1 cellular context compared by ENCODE assay signal in the genomic region with DNA sequence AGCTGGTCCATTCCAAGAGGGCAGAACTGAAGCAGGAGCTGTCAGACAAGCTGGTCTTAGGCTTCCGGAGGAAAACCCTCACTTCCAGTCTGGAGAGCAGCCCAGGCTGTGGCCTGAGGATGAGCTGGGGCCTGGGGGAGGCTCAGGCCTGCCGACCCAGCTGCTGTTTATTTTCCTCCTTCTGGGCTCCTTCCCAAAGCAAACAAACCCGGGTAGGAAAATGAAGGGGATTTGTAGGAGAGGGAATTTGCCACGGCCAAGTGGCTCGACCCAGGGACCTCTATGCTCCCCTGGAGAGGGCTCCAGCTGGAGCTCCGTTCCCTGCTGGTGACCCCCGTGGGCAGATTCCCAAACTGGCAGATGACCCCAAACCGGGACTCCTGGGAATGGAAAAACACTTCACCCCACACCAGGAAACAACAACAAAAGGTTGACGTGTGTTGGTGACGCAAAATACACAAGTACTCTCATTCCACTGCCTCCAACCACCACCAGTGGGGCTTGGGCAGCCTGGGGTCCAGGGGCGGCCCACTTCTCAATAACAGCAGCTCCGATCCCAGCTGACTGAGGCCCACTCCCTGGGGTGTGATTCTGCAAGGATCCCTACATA.
A peak's percentile ranks its signal among the peaks of the same experiment; 100 is the strongest.
TF ChIP-seq lines count a peak whose summit lies in the region.

No MANE protein-coding gene starts in this region.

TF ChIP-seq in IMR-90, 13 proteins besides CTCF, POLR2A, EP300 and RAD21:
- peak; percentile 48; the same call in 1 of the 2 replicates for TF ChIP-seq MAZ (IDR thresholded peaks at IDR 0.05; ENCODE audit: borderline replicate concordance, low read depth, low read length)
- TF ChIP-seq RCOR1 (IDR thresholded peaks at IDR 0.05; ENCODE audit: insufficient replicate concordance, low read length): peak; percentile 79
- TF ChIP-seq, protein P1, sequence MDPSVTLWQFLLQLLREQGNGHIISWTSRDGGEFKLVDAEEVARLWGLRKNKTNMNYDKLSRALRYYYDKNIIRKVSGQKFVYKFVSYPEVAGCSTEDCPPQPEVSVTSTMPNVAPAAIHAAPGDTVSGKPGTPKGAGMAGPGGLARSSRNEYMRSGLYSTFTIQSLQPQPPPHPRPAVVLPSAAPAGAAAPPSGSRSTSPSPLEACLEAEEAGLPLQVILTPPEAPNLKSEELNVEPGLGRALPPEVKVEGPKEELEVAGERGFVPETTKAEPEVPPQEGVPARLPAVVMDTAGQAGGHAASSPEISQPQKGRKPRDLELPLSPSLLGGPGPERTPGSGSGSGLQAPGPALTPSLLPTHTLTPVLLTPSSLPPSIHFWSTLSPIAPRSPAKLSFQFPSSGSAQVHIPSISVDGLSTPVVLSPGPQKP (IDR thresholded peaks at IDR 0.05; ENCODE audit: borderline replicate concordance, low read depth, low read length): no peak
- TF ChIP-seq NFE2L2 (IDR thresholded peaks at IDR 0.05; ENCODE audit: low read depth, low read length): no peak
- no peak for TF ChIP-seq CEBPB (IDR thresholded peaks at IDR 0.05; ENCODE audit: low read depth, low read length)
- TF ChIP-seq SMC3 (IDR thresholded peaks at IDR 0.05; ENCODE audit: low read depth, low read length): no peak; the same call in 1 of the 2 replicates
- TF ChIP-seq BHLHE40 (IDR thresholded peaks at IDR 0.05; ENCODE audit: low read depth, low read length): no peak; the same call in none of the 2 replicates
TF ChIP-seq in IMR-90: peak in this region for 2.
